Comparison of ENCODE assay signal across 9 cellular contexts in genomic region chr17:75588546-75589016, GRCh38. TPM values are rescaled to one million over a fixed set of nuclear protein-coding genes. Genes with fewer than 3 reads are reported as not detected.
A peak's percentile ranks its signal among the peaks of the same experiment; 100 is the strongest.
DNase-seq lines count a peak whose midpoint lies in the region; ATAC-seq, FAIRE-seq and TF ChIP-seq lines count a peak whose summit lies in the region.
"Had no signal": no experiment of that assay in that cellular context is flagged by ENCODE, and none has a peak within 500 bp of the region (broad histone marks: within the 10 kb centered on the region; RNA-seq: fewer than 3 reads in every experiment).

No MANE protein-coding gene starts in this region.

- H3K4me3 ChIP-seq in SJSA1 (peak overlapping the region; percentile 41), gastroesophageal sphincter (peak overlapping the region; percentile 60 to 73), pancreas (peak overlapping the region; percentile 21 to 65 (median 42))

- no peak for TF ChIP-seq EP300 in gastroesophageal sphincter (IDR thresholded peaks at IDR 0.05)

- intact Hi-C loops in pancreas (cut with DNase I): loop anchor here in 2 of 3 donors (5.0 to 10.0 kb wide), 2 partner anchors 54 to 61 kb away; partner anchors contain the start of gene LLGL2 (in 1 of the 2)

- no peak overlapping the region for H3K27ac ChIP-seq in SJSA1
- peak overlapping the region; percentile 54 to 93 (median 90) for H3K27ac ChIP-seq in gastroesophageal sphincter
- H3K27ac ChIP-seq in pancreas: peak overlapping the region; percentile 76 to 88 (median 83)

- DNase-seq in C1 segment of cervical spinal cord (lab: John Stamatoyannopoulos, UW) (peak in 8 of 14 donors; percentile 50 to 80 (median 65)), SJSA1 (ENCODE audit: low read depth in 1 of 2, low spot score in 2 of 2) (no peak), pancreas (peak; percentile 67 to 92 (median 82)), NCI-H187 treated with DMSO at 0.1 percent for 48 hours (lab: John Stamatoyannopoulos, UW) (no peak), AG20443 (ENCODE audit: low spot score) (no peak), NCI-H1417 treated with DMSO at 0.1 percent for 48 hours (lab: John Stamatoyannopoulos, UW) (no peak)

- H3K27me3 ChIP-seq in SJSA1 (replicated peaks): peaks cover 30% of the 10 kb centered on the region
- H3K27me3 ChIP-seq in gastroesophageal sphincter: peaks cover 14% of the 10 kb centered on the region
- H3K27me3 ChIP-seq in pancreas: no peaks in the 10 kb centered on the region

- peak; percentile 4 for ATAC-seq in GM21786 (IDR thresholded peaks at IDR 0.05; ENCODE audit: unreplicated experiment)
- peak; percentile 30 for ATAC-seq in gastroesophageal sphincter
- peak; percentile 39 to 69 (median 59) for ATAC-seq in pancreas

- H3K9me3 ChIP-seq in SJSA1 (replicated peaks) (peaks cover 15% of the 10 kb centered on the region), gastroesophageal sphincter (no peaks in the 10 kb centered on the region), pancreas (no peaks in the 10 kb centered on the region)

- TF ChIP-seq CTCF in gastroesophageal sphincter (IDR thresholded peaks at IDR 0.05): no peak
- no peak for TF ChIP-seq CTCF in pancreas (IDR thresholded peaks at IDR 0.05)

- no peak for TF ChIP-seq POLR2A in gastroesophageal sphincter (IDR thresholded peaks at IDR 0.05)

- FAIRE-seq in pancreas (lab: Jason Lieb, UNC): no peak
- FAIRE-seq: frontal cortex had no signal

- WGBS in gastroesophageal sphincter (ENCODE audit: low coverage in 1 of 2), 2 donors: no CpG with 5 or more reads among the region's 56 CpGs
- 22 to 31% methylated on average over 50 to 56 of the region's 56 CpGs for WGBS in pancreas, 2 donors

- H3K4me1 ChIP-seq in SJSA1 (replicated peaks) (peaks cover 16% of the 10 kb centered on the region), gastroesophageal sphincter (peaks cover 0 to 34% (median 5%) of the 10 kb centered on the region in 3 donors), pancreas (peaks cover 0 to 5% (median 4%) of the 10 kb centered on the region in 3 donors)

- peaks cover 7% of the 10 kb centered on the region for H3K36me3 ChIP-seq in SJSA1
- no peaks in the 10 kb centered on the region for H3K36me3 ChIP-seq in gastroesophageal sphincter
- no peaks in the 10 kb centered on the region for H3K36me3 ChIP-seq in pancreas

RNA-seq across cellular contexts. Expression of gene MYO15B, which starts 1.0 kb away (rescaled TPM):
- total RNA-seq in SJSA1 (2014; rRNA removed; shearing (Covaris generic)): 0.03 TPM in 1 of 2 replicates, not detected in the other
- total RNA-seq in gastroesophageal sphincter: 10 to 100 TPM; 10.7 to 76.1 (median 50.8) TPM
- total RNA-seq in pancreas: 10 to 100 TPM; 25.9 to 82.0 (median 38.6) TPM
- 100 to 1,000 TPM; 307 to 325 TPM for polyA plus RNA-seq in pancreas

RNA-seq across cellular contexts. Expression of gene SMIM5, which starts 44.7 kb away (rescaled TPM):
- 0.05 TPM in 1 of 2 replicates, not detected in the other for total RNA-seq in SJSA1 (2014; rRNA removed; shearing (Covaris generic))
- total RNA-seq in gastroesophageal sphincter (1 to 10 TPM; 3.8 to 6.8 (median 5.0) TPM), pancreas (1 to 10 TPM in 1 of 6 donors, under 1 TPM in 5; 0.55 to 1.2 (median 0.82) TPM)
- 10 to 100 TPM in 1 of 2 donors, 1 to 10 TPM in 1; 6.3 to 15.3 TPM for polyA plus RNA-seq in pancreas

Comparison
In these comparisons a context has a peak if more than half of its experiments do, and no peak if none do; other contexts are left out.
1. DNase-seq: peak in C1 segment of cervical spinal cord (8 of 14) and pancreas (6 of 6); none in SJSA1 (0 of 2), NCI-H187 treated with DMSO at 0.1 percent for 48 hours (single experiment), AG20443 (single experiment) and NCI-H1417 treated with DMSO at 0.1 percent for 48 hours (single experiment).
2. ATAC-seq: peak in every context shown above with its lines; median percentile 59 in pancreas; 30 in gastroesophageal sphincter; 4 in GM21786.
3. RNA of gene MYO15B, which starts 1.0 kb away (total RNA-seq): 10.7 to 76.1 TPM in gastroesophageal sphincter and 25.9 to 82.0 TPM in pancreas; 0.03 TPM in SJSA1; every median in the first group is over 10 times any median in the second.
4. Peak in every context shown above with its lines, with median percentiles within 50 percentile points of each other: H3K4me3 ChIP-seq.